In genomic region chr12:122208073-122208820, GRCh38 we compare ENCODE assay signal across 1 cellular context.
TF ChIP-seq lines count a peak whose summit lies in the region.

No MANE protein-coding gene starts in this region.

TF ChIP-seq in endothelial cell of umbilical vein, 7 proteins besides CTCF, POLR2A, EP300 and RAD21 (continued from another document):
- TF ChIP-seq MAX (IDR thresholded peaks at IDR 0.05; ENCODE audit: insufficient read depth, insufficient read length) (no peak), JUN (IDR thresholded peaks at IDR 0.05; ENCODE audit: borderline replicate concordance, insufficient read depth, insufficient read length, low read depth) (no peak), MYC (IDR thresholded peaks at IDR 0.05; ENCODE audit: low read depth, low read length) (no peak)
